In the genomic region with DNA sequence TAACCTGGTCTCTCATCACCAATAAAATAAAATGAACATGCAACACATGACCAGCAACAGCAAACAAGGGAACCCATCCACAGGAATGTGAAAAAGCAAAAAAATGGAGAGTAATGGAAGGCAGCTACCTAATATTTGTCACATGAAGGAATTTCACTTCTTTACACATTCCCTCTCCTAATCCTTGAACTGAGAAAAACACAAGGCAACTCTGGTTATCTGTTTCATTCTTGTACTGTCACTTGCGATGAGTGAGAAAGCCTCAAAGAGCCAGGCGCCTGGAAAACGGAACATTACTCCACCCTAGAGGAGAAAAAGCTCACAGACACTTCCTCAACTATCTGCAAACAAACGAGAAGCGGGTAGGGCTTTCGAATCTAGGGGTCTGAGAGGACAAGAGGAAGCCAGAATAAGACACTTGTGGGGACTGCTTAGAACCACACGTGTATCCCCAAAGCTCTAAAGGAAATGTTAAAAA, we compare ENCODE assay signal across 8 cellular contexts. TPM values are rescaled to one million over a fixed set of nuclear protein-coding genes. Genes with fewer than 3 reads are reported as not detected.
DNase-seq lines count a peak whose midpoint lies in the region; ATAC-seq, FAIRE-seq and TF ChIP-seq lines count a peak whose summit lies in the region.

No MANE protein-coding gene starts in this region.

- H3K23ac ChIP-seq in H1 (ENCODE audit: insufficient read length): no peak overlapping the region
- H3K23ac ChIP-seq in mesendoderm (ENCODE audit: low read length): no peak overlapping the region

- H2AK5ac ChIP-seq in H1 (ENCODE audit: low read depth, low read length) (no peak overlapping the region), mesendoderm (ENCODE audit: low read length) (no peak overlapping the region)

- H3K9ac ChIP-seq in H1 (replicated peaks in 1 of 4; ENCODE audit: extremely low read depth in 1 of 4, low read depth in 3 of 4, low read length in 3 of 4) (no peak overlapping the region), mesendoderm (ENCODE audit: low read length) (no peak overlapping the region)

- H3K36me3 ChIP-seq in H1 (ENCODE audit: control insufficient read depth in 2 of 4, insufficient read depth in 4 of 4, low read length in 3 of 4) (no peaks in the 10 kb centered on the region), mesendoderm (ENCODE audit: control insufficient read depth, insufficient read depth, low read length) (no peaks in the 10 kb centered on the region)

- no peaks in the 10 kb centered on the region for H3K23me2 ChIP-seq in H1 (ENCODE audit: low read depth, low read length)

- H3K27ac ChIP-seq in H1 (ENCODE audit: low read depth, low read length) (no peak overlapping the region), mesendoderm (ENCODE audit: low read depth, low read length) (no peak overlapping the region)

- WGBS in H1 (ENCODE audit: extremely low coverage in 1 of 2, insufficient coverage in 1 of 2, insufficient read length in 1 of 2, insufficient replicate concordance in 2 of 2, low coverage in 1 of 2, low lambda C conversion rate in 2 of 2, missing lambda C conversion rate in 1 of 2), 2 experiments: 64% methylated on average over 7 of the region's 7 CpGs; no CpG with 5 or more reads in 1 of the 2 experiments
- no CpG with 5 or more reads among the region's 7 CpGs for WGBS in mesendoderm (ENCODE audit: extremely low coverage, insufficient coverage, low lambda C conversion rate)

- H3K4me3 Mint-ChIP-seq in activated T-helper 17 cell treated with anti-CD3 and anti-CD28 coated beads, Interleukin-2, amount 50 U/mL, for 72 hours: no peak overlapping the region

- no peak overlapping the region for H3K27ac Mint-ChIP-seq in activated T-helper 17 cell treated with anti-CD3 and anti-CD28 coated beads, Interleukin-2, amount 50 U/mL, for 72 hours

- H4K8ac ChIP-seq in H1 (ENCODE audit: extremely low read depth, insufficient read depth, low read length) (no peak overlapping the region), mesendoderm (ENCODE audit: low read depth, low read length) (no peak overlapping the region)

- H3K56ac ChIP-seq in H1 (replicated peaks; ENCODE audit: insufficient read length, low read depth, low read length): no peak overlapping the region
- H3K56ac ChIP-seq in mesendoderm (ENCODE audit: low read length): no peak overlapping the region

- H4K5ac ChIP-seq in H1 (ENCODE audit: insufficient read length, low read depth, low read length) (no peak overlapping the region), mesendoderm (ENCODE audit: low read length) (no peak overlapping the region)

- H3K9me3 Mint-ChIP-seq in activated T-helper 17 cell treated with anti-CD3 and anti-CD28 coated beads, Interleukin-2, amount 50 U/mL, for 72 hours: no peaks in the 10 kb centered on the region

- peak in 2 of 3 experiments; percentile 39 to 44; a peak in 3 of 4 replicates for TF ChIP-seq CTCF in H1 (IDR thresholded peaks at IDR 0.05; ENCODE audit: control extremely low read depth in 1 of 3, insufficient read depth in 1 of 3, low read depth in 1 of 3, low read length in 3 of 3)

- H3K27me3 Mint-ChIP-seq in activated T-helper 17 cell treated with anti-CD3 and anti-CD28 coated beads, Interleukin-2, amount 50 U/mL, for 72 hours: peaks cover 5% of the 10 kb centered on the region

- DNase-seq in EH (ENCODE audit: low read depth) (peak; percentile 84), HT1080 (ENCODE audit: low read depth) (peak; percentile 81), SHP77 (lab: John Stamatoyannopoulos, UW) (peak; percentile 70 to 79), H1 (ENCODE audit: low read depth in 1 of 2, low spot score in 2 of 2) (no peak), mesendoderm (peak; percentile 84), urothelium cell line (ENCODE audit: low spot score) (peak; percentile 54)

- H3K79me2 ChIP-seq in H1 (ENCODE audit: control insufficient read depth in 1 of 2, insufficient read depth in 2 of 2, low read length in 2 of 2): no peaks in the 10 kb centered on the region
- H3K79me2 ChIP-seq in mesendoderm (ENCODE audit: control insufficient read depth, insufficient read depth, low read length): no peaks in the 10 kb centered on the region

- peak; percentile 70 to 79 for TF ChIP-seq RAD21 in H1 (IDR thresholded peaks at IDR 0.05 in 1 of 2, conservative IDR thresholded peaks at IDR 0.05 in 1 of 2; ENCODE audit: low read depth in 2 of 2, low read length in 2 of 2)

- no peak for TF ChIP-seq EP300 in H1 (IDR thresholded peaks at IDR 0.05; ENCODE audit: borderline replicate concordance in 1 of 2, low read depth in 2 of 2, low read length in 2 of 2)

- H3K9me3 ChIP-seq in H1 (ENCODE audit: insufficient read depth in 2 of 2, low read depth in 1 of 2, low read length in 1 of 2): no peaks in the 10 kb centered on the region

- H2BK120ac ChIP-seq in H1 (replicated peaks; ENCODE audit: low read depth, low read length) (no peak overlapping the region), mesendoderm (ENCODE audit: low read depth, low read length) (no peak overlapping the region)

- no peaks in the 10 kb centered on the region for H4K20me1 ChIP-seq in H1 (replicated peaks in 1 of 2; ENCODE audit: control insufficient read depth in 1 of 2, insufficient read depth in 2 of 2, low read length in 2 of 2)

- no peak overlapping the region for H2BK15ac ChIP-seq in H1 (ENCODE audit: low read length)
- no peak overlapping the region for H2BK15ac ChIP-seq in mesendoderm (replicated peaks; ENCODE audit: low read depth)

- H3K79me1 ChIP-seq in H1 (ENCODE audit: low read depth, low read length) (no peaks in the 10 kb centered on the region), mesendoderm (ENCODE audit: low read length) (no peaks in the 10 kb centered on the region)

- H2BK12ac ChIP-seq in H1 (ENCODE audit: low read depth, low read length): no peak overlapping the region

- CTCF ChIA-PET in H1 (lab: Charles Lee; ENCODE audit: partially characterized antibody): interaction anchor here (1.0 to 5.1 kb wide), 8 partner anchors 11 to 448 kb away, joined by 3 to 47 read pairs (median 3); no protein-coding TSS in a partner anchor

- no peak overlapping the region for H3K14ac ChIP-seq in H1 (ENCODE audit: insufficient read length)

- no peaks in the 10 kb centered on the region for H3K4me1 Mint-ChIP-seq in activated T-helper 17 cell treated with anti-CD3 and anti-CD28 coated beads, Interleukin-2, amount 50 U/mL, for 72 hours

- H3K27me3 ChIP-seq in H1 (replicated peaks in 1 of 4; ENCODE audit: control insufficient read depth in 3 of 4, extremely low read depth in 1 of 4, insufficient read depth in 3 of 4, low read length in 3 of 4): no peaks in the 10 kb centered on the region
- no peaks in the 10 kb centered on the region for H3K27me3 ChIP-seq in mesendoderm (ENCODE audit: insufficient read depth, low read length, poor library complexity)

- no peak for TF ChIP-seq POLR2A in H1 (IDR thresholded peaks at IDR 0.05; ENCODE audit: control extremely low read depth in 1 of 2, low read depth in 2 of 2, low read length in 2 of 2)

- FAIRE-seq in H1 (lab: Jason Lieb, UNC): no peak
- FAIRE-seq in urothelium cell line (lab: Jason Lieb, UNC): no peak

- no peak overlapping the region for H2BK20ac ChIP-seq in H1 (ENCODE audit: low read length)

- no peak overlapping the region for H3K4me3 ChIP-seq in H1 (ENCODE audit: extremely low read depth in 1 of 4, insufficient read depth in 2 of 4, low read depth in 3 of 4, low read length in 4 of 4)
- H3K4me3 ChIP-seq in mesendoderm (ENCODE audit: low read length): no peak overlapping the region

- H3K36me3 Mint-ChIP-seq in activated T-helper 17 cell treated with anti-CD3 and anti-CD28 coated beads, Interleukin-2, amount 50 U/mL, for 72 hours (ENCODE audit: low read depth): no peaks in the 10 kb centered on the region

- H3K4me2 ChIP-seq in H1 (ENCODE audit: insufficient read depth in 1 of 2, low read depth in 2 of 2, low read length in 2 of 2) (no peak overlapping the region), mesendoderm (ENCODE audit: low read length) (no peak overlapping the region)

- no peak for ATAC-seq in activated T-helper 17 cell treated with anti-CD3 and anti-CD28 coated beads, Interleukin-2, amount 50 U/mL, for 72 hours (replicated peaks)
- ATAC-seq in GM18909 (IDR thresholded peaks at IDR 0.05; ENCODE audit: poor library complexity, unreplicated experiment): no peak

- H2BK5ac ChIP-seq in H1 (ENCODE audit: low read depth, low read length) (no peak overlapping the region), mesendoderm (ENCODE audit: low read length) (no peak overlapping the region)

- H3K4ac ChIP-seq in H1 (replicated peaks; ENCODE audit: insufficient read length, low read depth, low read length): no peak overlapping the region
- no peak overlapping the region for H3K4ac ChIP-seq in mesendoderm (ENCODE audit: low read depth, low read length)

- no peaks in the 10 kb centered on the region for H3K4me1 ChIP-seq in H1 (replicated peaks in 1 of 4; ENCODE audit: control insufficient read depth in 3 of 4, insufficient read depth in 4 of 4, low read length in 3 of 4)
- H3K4me1 ChIP-seq in mesendoderm (ENCODE audit: control insufficient read depth, low read depth, low read length): no peaks in the 10 kb centered on the region

- POLR2A ChIA-PET in H1 (lab: Charles Lee; ENCODE audit: partially characterized antibody): interaction anchor here (0.8 kb wide), 1 partner anchor 12 kb away, joined by 3 read pairs; no protein-coding TSS in a partner anchor

- no peak overlapping the region for H4K91ac ChIP-seq in H1 (replicated peaks; ENCODE audit: insufficient read length, low read length)

- H3K18ac ChIP-seq in H1 (ENCODE audit: extremely low read depth, low read length): no peak overlapping the region
- H3K18ac ChIP-seq in mesendoderm (ENCODE audit: low read length): no peak overlapping the region

- H2AFZ ChIP-seq in H1 (ENCODE audit: low read length): no peak overlapping the region

RNA-seq across cellular contexts. Expression of a gene that starts 13.8 kb away (rescaled TPM):
- 0.77 and 1.4 TPM in 2 replicates for total RNA-seq in HT1080 (2014; rRNA removed; shearing (Covaris generic))
- polyA plus RNA-seq in HT1080 (2015; cell fraction: cytosol; rRNA removed): 1.4 TPM in 2 replicates
- polyA plus RNA-seq in HT1080 (2015; cell fraction: nucleus; rRNA removed): 0.57 and 1.1 TPM in 2 replicates
- 0.71 and 0.93 TPM in 2 replicates for total RNA-seq in H1 (2021; fragmentation: NEBNext Ultra II Directional; extraction: Animal tissue kit (Norgen Biotek cat#: 25700))
- 0.51 and 0.52 TPM in 2 replicates for polyA plus RNA-seq in H1 (2011; rRNA removed)
- polyA plus RNA-seq in H1 (2011; cell fraction: cytosol; rRNA removed): 0.83 TPM
- polyA plus RNA-seq in H1 (2011; cell fraction: nucleus; rRNA removed): 0.76 TPM
- polyA plus RNA-seq in H1 (2012, experiment 1 of 2): 0.50 to 0.85 TPM (median 0.63 TPM) in 4 replicates
- polyA plus RNA-seq in H1 (2012, experiment 2 of 2): 0.30 TPM
- polyA plus RNA-seq in H1 (2013, experiment 1 of 2): 0.43 TPM
- polyA plus RNA-seq in H1 (2013, experiment 2 of 2): 0.46 TPM
- polyA minus RNA-seq in H1 (2011; rRNA and poly(A)+ RNA removed): 0.68 and 1.1 TPM in 2 replicates
- 1.2 TPM for polyA minus RNA-seq in H1 (2011; cell fraction: cytosol; rRNA and poly(A)+ RNA removed)
- 2.4 TPM for polyA minus RNA-seq in H1 (2011; cell fraction: nucleus; rRNA and poly(A)+ RNA removed)
- 1.2 TPM for polyA plus RNA-seq in mesendoderm (2013, experiment 1 of 2)
- polyA plus RNA-seq in mesendoderm (2013, experiment 2 of 2): 1.1 TPM
- total RNA-seq in activated T-helper 17 cell treated with anti-CD3 and anti-CD28 coated beads, Interleukin-2, amount 50 U/mL, for 72 hours: 1 to 10 TPM in 1 of 2 donors, under 1 TPM in 1; 0.50 to 1.0 TPM

RNA-seq across cellular contexts. Expression of a gene that starts 13.9 kb away (rescaled TPM):
- 39.0 and 39.1 TPM in 2 replicates for total RNA-seq in HT1080 (2014; rRNA removed; shearing (Covaris generic))
- 23.0 and 26.9 TPM in 2 replicates for polyA plus RNA-seq in HT1080 (2015; cell fraction: cytosol; rRNA removed)
- 26.1 and 28.8 TPM in 2 replicates for polyA plus RNA-seq in HT1080 (2015; cell fraction: nucleus; rRNA removed)
- 96.7 and 97.3 TPM in 2 replicates for total RNA-seq in H1 (2021; fragmentation: NEBNext Ultra II Directional; extraction: Animal tissue kit (Norgen Biotek cat#: 25700))
- 25.8 and 27.0 TPM in 2 replicates for polyA plus RNA-seq in H1 (2011; rRNA removed)
- polyA plus RNA-seq in H1 (2011; cell fraction: cytosol; rRNA removed): 26.8 TPM
- polyA plus RNA-seq in H1 (2011; cell fraction: nucleus; rRNA removed): 33.9 TPM
- 43.2 to 52.8 TPM (median 48.2 TPM) in 4 replicates for polyA plus RNA-seq in H1 (2012, experiment 1 of 2)
- polyA plus RNA-seq in H1 (2012, experiment 2 of 2): 12.0 TPM
- 49.1 TPM for polyA plus RNA-seq in H1 (2013, experiment 1 of 2)
- 49.5 TPM for polyA plus RNA-seq in H1 (2013, experiment 2 of 2)
- polyA minus RNA-seq in H1 (2011; rRNA and poly(A)+ RNA removed): 42.4 and 47.6 TPM in 2 replicates
- 38.3 TPM for polyA minus RNA-seq in H1 (2011; cell fraction: cytosol; rRNA and poly(A)+ RNA removed)
- 28.8 TPM for polyA minus RNA-seq in H1 (2011; cell fraction: nucleus; rRNA and poly(A)+ RNA removed)
- polyA plus RNA-seq in mesendoderm (2013, experiment 1 of 2): 67.8 TPM
- polyA plus RNA-seq in mesendoderm (2013, experiment 2 of 2): 67.4 TPM
- total RNA-seq in activated T-helper 17 cell treated with anti-CD3 and anti-CD28 coated beads, Interleukin-2, amount 50 U/mL, for 72 hours: 10 to 100 TPM; 34.5 to 76.3 TPM

Comparison
In these comparisons a context has a peak if more than half of its experiments do, and no peak if none do; other contexts are left out.
1. DNase-seq: peak in EH (single experiment), HT1080 (single experiment), SHP77 (2 of 2), mesendoderm (single experiment) and urothelium cell line (single experiment); none in H1 (0 of 2).